In the genomic region with DNA sequence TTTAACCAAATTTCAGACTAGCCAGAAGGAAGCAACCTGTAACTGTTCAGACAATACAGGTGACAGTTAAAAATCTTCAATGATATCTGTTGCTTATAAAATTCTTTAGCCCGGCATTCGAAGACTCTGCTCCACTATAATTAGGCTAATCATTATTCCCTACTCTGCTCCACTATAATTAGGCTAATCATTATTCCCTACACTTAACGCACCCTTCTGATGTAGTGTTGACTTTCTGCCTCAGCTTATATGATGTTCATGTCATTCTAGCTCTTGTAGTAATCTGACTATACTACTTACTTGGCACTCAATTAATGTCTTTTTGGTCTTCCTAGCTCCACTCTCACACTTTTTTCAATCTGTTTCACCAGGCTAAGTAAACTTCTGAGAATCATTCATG, we compare ENCODE assay signal across 17 cellular contexts.
"Had no signal": no experiment of that assay in that cellular context is flagged by ENCODE, and none has a peak within 500 bp of the region (broad histone marks: within the 10 kb centered on the region; RNA-seq: fewer than 3 reads in every experiment).

No MANE protein-coding gene starts in this region.

- H3K27me3 Mint-ChIP-seq: activated B cell treated with CpG ODN at 0.5 μM for 24 hours; activated CD4-positive, alpha-beta memory T cell treated with anti-CD3 and anti-CD28 coated beads for 36 hours; activated CD4-positive, alpha-beta T cell treated with anti-CD3 and anti-CD28 coated beads, Interleukin-2, amount 10 ng/mL, durations not matched to agents 7 days and 5 days; activated naive CD8-positive, alpha-beta T cell had no signal

- H3K4me3 Mint-ChIP-seq: activated B cell treated with CpG ODN at 0.5 μM for 24 hours; activated CD4-positive, alpha-beta memory T cell treated with anti-CD3 and anti-CD28 coated beads for 36 hours; activated CD4-positive, alpha-beta T cell treated with anti-CD3 and anti-CD28 coated beads, Interleukin-2, amount 10 ng/mL, durations not matched to agents 7 days and 5 days; activated naive CD8-positive, alpha-beta T cell; activated T-cell treated with anti-CD3 and anti-CD28 coated beads, Interleukin-2, amount 50 U/mL, for 4 hours; brain; T-helper 1 cell treated with Interleukin-12 subunit alpha and Interleukin-12 subunit beta and Interleukin-4 antibody, amounts not matched to agents 30 μg/mL and 1 μg/mL, for 36 hours had no signal

- ATAC-seq: activated T-cell treated with anti-CD3 and anti-CD28 coated beads, Interleukin-2, amount 50 U/mL, for 4 hours; PC-3 had no signal

- DNase-seq: activated B cell treated with CpG ODN at 0.5 μM for 24 hours; activated CD4-positive, alpha-beta memory T cell treated with anti-CD3 and anti-CD28 coated beads for 36 hours; activated CD4-positive, alpha-beta T cell treated with anti-CD3 and anti-CD28 coated beads, Interleukin-2, amount 10 ng/mL, durations not matched to agents 7 days and 5 days; activated CD8-positive, alpha-beta memory T cell treated with anti-CD3 and anti-CD28 coated beads for 24 hours; activated effector memory CD4-positive, alpha-beta T cell treated with anti-CD3 and anti-CD28 coated beads, Interleukin-2, amount 50 U/mL, for 16 hours; activated naive CD4-positive, alpha-beta T cell treated with Interleukin-2 at 50 U/mL for 16 hours; activated T-cell treated with anti-CD3 and anti-CD28 coated beads, Interleukin-2, amount 50 U/mL, for 4 hours; MM.1S; NCI-H1436; NCI-H1694 treated with DMSO at 0.1 percent for 48 hours; NCI-H446; NCI-H524; PC-3; SHP77 had no signal

- H3K9me3 Mint-ChIP-seq: activated B cell treated with CpG ODN at 0.5 μM for 24 hours; activated CD4-positive, alpha-beta memory T cell treated with anti-CD3 and anti-CD28 coated beads for 36 hours; activated CD4-positive, alpha-beta T cell treated with anti-CD3 and anti-CD28 coated beads, Interleukin-2, amount 10 ng/mL, durations not matched to agents 7 days and 5 days; activated T-cell treated with anti-CD3 and anti-CD28 coated beads, Interleukin-2, amount 50 U/mL, for 4 hours; brain; T-helper 1 cell treated with Interleukin-12 subunit alpha and Interleukin-12 subunit beta and Interleukin-4 antibody, amounts not matched to agents 30 μg/mL and 1 μg/mL, for 36 hours had no signal

- H3K27ac Mint-ChIP-seq: activated B cell treated with CpG ODN at 0.5 μM for 24 hours; activated CD4-positive, alpha-beta memory T cell treated with anti-CD3 and anti-CD28 coated beads for 36 hours; activated CD4-positive, alpha-beta T cell treated with anti-CD3 and anti-CD28 coated beads, Interleukin-2, amount 10 ng/mL, durations not matched to agents 7 days and 5 days; activated naive CD8-positive, alpha-beta T cell; brain; T-helper 1 cell treated with Interleukin-12 subunit alpha and Interleukin-12 subunit beta and Interleukin-4 antibody, amounts not matched to agents 30 μg/mL and 1 μg/mL, for 36 hours had no signal
